In the genomic region with DNA sequence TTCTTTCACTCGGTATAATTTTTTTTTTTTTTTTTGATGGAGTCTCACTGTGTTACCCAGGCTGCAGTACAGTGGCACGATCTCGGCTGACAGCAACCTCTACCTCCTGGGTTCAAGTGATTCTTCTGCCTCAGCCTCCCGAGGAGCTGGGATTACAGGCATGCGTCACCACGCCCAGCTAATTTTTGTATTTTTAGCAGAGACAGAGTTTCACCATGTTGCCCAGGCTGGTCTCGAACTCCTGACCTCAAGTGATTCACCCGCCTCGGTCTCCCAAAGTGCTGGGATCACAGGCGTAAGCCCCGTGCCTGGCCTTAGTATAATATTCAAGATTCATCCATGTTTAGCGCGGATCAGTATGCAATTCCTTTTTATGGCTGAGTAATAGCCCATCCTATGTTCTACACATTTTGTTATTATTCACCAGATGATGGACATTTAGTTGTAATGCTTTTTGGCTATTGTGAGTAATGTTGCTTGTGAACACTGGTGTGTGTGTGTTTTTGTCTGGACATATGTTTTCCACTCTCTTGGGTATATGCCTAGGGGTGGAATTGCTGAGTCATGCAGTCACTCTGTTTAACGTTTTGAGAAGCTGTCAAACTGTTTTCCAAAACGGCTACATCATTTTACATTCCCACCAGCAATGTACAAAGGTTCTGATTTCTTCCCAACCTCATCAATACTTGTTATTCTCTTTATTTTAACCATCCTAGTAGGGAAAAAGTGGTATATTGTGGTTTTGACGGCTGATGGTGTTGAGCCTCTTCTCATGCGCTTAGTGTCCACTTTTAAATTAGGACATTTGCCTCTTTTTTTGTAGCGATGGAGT, we compare ENCODE assay signal across 1 cellular context.
TF ChIP-seq lines count a peak whose summit lies in the region.

No MANE protein-coding gene starts in this region.

TF ChIP-seq in K562, 482 proteins besides CTCF, POLR2A, EP300 and RAD21 (continued from another document and continues in another):
- TF ChIP-seq, protein P1, sequence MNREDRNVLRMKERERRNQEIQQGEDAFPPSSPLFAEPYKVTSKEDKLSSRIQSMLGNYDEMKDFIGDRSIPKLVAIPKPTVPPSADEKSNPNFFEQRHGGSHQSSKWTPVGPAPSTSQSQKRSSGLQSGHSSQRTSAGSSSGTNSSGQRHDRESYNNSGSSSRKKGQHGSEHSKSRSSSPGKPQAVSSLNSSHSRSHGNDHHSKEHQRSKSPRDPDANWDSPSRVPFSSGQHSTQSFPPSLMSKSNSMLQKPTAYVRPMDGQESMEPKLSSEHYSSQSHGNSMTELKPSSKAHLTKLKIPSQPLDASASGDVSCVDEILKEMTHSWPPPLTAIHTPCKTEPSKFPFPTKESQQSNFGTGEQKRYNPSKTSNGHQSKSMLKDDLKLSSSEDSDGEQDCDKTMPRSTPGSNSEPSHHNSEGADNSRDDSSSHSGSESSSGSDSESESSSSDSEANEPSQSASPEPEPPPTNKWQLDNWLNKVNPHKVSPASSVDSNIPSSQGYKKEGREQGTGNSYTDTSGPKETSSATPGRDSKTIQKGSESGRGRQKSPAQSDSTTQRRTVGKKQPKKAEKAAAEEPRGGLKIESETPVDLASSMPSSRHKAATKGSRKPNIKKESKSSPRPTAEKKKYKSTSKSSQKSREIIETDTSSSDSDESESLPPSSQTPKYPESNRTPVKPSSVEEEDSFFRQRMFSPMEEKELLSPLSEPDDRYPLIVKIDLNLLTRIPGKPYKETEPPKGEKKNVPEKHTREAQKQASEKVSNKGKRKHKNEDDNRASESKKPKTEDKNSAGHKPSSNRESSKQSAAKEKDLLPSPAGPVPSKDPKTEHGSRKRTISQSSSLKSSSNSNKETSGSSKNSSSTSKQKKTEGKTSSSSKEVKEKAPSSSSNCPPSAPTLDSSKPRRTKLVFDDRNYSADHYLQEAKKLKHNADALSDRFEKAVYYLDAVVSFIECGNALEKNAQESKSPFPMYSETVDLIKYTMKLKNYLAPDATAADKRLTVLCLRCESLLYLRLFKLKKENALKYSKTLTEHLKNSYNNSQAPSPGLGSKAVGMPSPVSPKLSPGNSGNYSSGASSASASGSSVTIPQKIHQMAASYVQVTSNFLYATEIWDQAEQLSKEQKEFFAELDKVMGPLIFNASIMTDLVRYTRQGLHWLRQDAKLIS (CRISPR knock-in tag; IDR thresholded peaks at IDR 0.05) = no peak
- TF ChIP-seq BRD9 (IDR thresholded peaks at IDR 0.05; ENCODE audit: low read depth, partially characterized antibody) (no peak), NCOA4 (IDR thresholded peaks at IDR 0.05; ENCODE audit: partially characterized antibody) (no peak), BMI1 (IDR thresholded peaks at IDR 0.05; ENCODE audit: low read length) (no peak), ILF3 (IDR thresholded peaks at IDR 0.05; ENCODE audit: borderline replicate concordance) (no peak), ARHGAP35 (IDR thresholded peaks at IDR 0.05; ENCODE audit: partially characterized antibody) (no peak), PRMT5 (CRISPR knock-in tag; IDR thresholded peaks at IDR 0.05) (no peak), POLR2AphosphoS5 (IDR thresholded peaks at IDR 0.05; ENCODE audit: control insufficient read depth, insufficient read depth, low read depth, low read length) (no peak), ZNF121 (CRISPR knock-in tag; conservative IDR thresholded peaks at IDR 0.05) (no peak), ZNF436 (CRISPR knock-in tag; IDR thresholded peaks at IDR 0.05) (no peak), MCM2 (IDR thresholded peaks at IDR 0.05; ENCODE audit: low read depth) (no peak), NONO (IDR thresholded peaks at IDR 0.05; ENCODE audit: low read depth in 2 of 2, low read length in 1 of 2) (0 out of 4 replicates have a peak, but pooled peaks of 1 of the 2 experiments have one; percentile 20), ZNF561 (CRISPR knock-in tag; conservative IDR thresholded peaks at IDR 0.05) (no peak), SRSF1 (IDR thresholded peaks at IDR 0.05; ENCODE audit: low read depth, low read length) (no peak), PHTF2 (CRISPR knock-in tag; IDR thresholded peaks at IDR 0.05) (no peak), ZNF24 (IDR thresholded peaks at IDR 0.05) (no peak), NR2C1 (IDR thresholded peaks at IDR 0.05) (peak; percentile 35; the same call in 1 of the 2 replicates), NR2C1 (tag; IDR thresholded peaks at IDR 0.05) (peak; percentile 60; the same call in 1 of the 2 replicates), ZNF347 (CRISPR knock-in tag; IDR thresholded peaks at IDR 0.05; ENCODE audit: low read depth) (no peak), FOXA3 (CRISPR knock-in tag; conservative IDR thresholded peaks at IDR 0.05 in 1 of 2, IDR thresholded peaks at IDR 0.05 in 1 of 2) (no peak), TRIM24 (IDR thresholded peaks at IDR 0.05) (peak; percentile 53 to 62; a peak in 3 of 4 replicates), XRCC4 (IDR thresholded peaks at IDR 0.05; ENCODE audit: extremely low read depth, insufficient read depth, insufficient read length) (no peak)
- TF ChIP-seq, protein P2, sequence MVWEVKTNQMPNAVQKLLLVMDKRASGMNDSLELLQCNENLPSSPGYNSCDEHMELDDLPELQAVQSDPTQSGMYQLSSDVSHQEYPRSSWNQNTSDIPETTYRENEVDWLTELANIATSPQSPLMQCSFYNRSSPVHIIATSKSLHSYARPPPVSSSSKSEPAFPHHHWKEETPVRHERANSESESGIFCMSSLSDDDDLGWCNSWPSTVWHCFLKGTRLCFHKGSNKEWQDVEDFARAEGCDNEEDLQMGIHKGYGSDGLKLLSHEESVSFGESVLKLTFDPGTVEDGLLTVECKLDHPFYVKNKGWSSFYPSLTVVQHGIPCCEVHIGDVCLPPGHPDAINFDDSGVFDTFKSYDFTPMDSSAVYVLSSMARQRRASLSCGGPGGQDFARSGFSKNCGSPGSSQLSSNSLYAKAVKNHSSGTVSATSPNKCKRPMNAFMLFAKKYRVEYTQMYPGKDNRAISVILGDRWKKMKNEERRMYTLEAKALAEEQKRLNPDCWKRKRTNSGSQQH (CRISPR knock-in tag; IDR thresholded peaks at IDR 0.05) = no peak
- TF ChIP-seq, protein P3, sequence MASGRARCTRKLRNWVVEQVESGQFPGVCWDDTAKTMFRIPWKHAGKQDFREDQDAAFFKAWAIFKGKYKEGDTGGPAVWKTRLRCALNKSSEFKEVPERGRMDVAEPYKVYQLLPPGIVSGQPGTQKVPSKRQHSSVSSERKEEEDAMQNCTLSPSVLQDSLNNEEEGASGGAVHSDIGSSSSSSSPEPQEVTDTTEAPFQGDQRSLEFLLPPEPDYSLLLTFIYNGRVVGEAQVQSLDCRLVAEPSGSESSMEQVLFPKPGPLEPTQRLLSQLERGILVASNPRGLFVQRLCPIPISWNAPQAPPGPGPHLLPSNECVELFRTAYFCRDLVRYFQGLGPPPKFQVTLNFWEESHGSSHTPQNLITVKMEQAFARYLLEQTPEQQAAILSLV (tag; IDR thresholded peaks at IDR 0.05) = 0 out of 2 replicates have a peak, but pooled peaks have one; percentile 8
- TF ChIP-seq, protein P4, sequence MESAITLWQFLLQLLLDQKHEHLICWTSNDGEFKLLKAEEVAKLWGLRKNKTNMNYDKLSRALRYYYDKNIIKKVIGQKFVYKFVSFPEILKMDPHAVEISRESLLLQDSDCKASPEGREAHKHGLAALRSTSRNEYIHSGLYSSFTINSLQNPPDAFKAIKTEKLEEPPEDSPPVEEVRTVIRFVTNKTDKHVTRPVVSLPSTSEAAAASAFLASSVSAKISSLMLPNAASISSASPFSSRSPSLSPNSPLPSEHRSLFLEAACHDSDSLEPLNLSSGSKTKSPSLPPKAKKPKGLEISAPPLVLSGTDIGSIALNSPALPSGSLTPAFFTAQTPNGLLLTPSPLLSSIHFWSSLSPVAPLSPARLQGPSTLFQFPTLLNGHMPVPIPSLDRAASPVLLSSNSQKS (CRISPR knock-in tag; IDR thresholded peaks at IDR 0.05) = no peak
- TF ChIP-seq, protein P5, sequence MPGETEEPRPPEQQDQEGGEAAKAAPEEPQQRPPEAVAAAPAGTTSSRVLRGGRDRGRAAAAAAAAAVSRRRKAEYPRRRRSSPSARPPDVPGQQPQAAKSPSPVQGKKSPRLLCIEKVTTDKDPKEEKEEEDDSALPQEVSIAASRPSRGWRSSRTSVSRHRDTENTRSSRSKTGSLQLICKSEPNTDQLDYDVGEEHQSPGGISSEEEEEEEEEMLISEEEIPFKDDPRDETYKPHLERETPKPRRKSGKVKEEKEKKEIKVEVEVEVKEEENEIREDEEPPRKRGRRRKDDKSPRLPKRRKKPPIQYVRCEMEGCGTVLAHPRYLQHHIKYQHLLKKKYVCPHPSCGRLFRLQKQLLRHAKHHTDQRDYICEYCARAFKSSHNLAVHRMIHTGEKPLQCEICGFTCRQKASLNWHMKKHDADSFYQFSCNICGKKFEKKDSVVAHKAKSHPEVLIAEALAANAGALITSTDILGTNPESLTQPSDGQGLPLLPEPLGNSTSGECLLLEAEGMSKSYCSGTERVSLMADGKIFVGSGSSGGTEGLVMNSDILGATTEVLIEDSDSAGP (CRISPR knock-in tag; IDR thresholded peaks at IDR 0.05) = no peak
- TF ChIP-seq, protein P6, sequence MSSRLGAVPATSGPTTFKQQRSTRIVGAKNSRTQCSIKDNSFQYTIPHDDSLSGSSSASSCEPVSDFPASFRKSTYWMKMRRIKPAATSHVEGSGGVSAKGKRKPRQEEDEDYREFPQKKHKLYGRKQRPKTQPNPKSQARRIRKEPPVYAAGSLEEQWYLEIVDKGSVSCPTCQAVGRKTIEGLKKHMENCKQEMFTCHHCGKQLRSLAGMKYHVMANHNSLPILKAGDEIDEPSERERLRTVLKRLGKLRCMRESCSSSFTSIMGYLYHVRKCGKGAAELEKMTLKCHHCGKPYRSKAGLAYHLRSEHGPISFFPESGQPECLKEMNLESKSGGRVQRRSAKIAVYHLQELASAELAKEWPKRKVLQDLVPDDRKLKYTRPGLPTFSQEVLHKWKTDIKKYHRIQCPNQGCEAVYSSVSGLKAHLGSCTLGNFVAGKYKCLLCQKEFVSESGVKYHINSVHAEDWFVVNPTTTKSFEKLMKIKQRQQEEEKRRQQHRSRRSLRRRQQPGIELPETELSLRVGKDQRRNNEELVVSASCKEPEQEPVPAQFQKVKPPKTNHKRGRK (tag; IDR thresholded peaks at IDR 0.05) = no peak
- TF ChIP-seq, protein P7, sequence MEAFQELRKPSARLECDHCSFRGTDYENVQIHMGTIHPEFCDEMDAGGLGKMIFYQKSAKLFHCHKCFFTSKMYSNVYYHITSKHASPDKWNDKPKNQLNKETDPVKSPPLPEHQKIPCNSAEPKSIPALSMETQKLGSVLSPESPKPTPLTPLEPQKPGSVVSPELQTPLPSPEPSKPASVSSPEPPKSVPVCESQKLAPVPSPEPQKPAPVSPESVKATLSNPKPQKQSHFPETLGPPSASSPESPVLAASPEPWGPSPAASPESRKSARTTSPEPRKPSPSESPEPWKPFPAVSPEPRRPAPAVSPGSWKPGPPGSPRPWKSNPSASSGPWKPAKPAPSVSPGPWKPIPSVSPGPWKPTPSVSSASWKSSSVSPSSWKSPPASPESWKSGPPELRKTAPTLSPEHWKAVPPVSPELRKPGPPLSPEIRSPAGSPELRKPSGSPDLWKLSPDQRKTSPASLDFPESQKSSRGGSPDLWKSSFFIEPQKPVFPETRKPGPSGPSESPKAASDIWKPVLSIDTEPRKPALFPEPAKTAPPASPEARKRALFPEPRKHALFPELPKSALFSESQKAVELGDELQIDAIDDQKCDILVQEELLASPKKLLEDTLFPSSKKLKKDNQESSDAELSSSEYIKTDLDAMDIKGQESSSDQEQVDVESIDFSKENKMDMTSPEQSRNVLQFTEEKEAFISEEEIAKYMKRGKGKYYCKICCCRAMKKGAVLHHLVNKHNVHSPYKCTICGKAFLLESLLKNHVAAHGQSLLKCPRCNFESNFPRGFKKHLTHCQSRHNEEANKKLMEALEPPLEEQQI (IDR thresholded peaks at IDR 0.05) = no peak
- TF ChIP-seq, protein P8, sequence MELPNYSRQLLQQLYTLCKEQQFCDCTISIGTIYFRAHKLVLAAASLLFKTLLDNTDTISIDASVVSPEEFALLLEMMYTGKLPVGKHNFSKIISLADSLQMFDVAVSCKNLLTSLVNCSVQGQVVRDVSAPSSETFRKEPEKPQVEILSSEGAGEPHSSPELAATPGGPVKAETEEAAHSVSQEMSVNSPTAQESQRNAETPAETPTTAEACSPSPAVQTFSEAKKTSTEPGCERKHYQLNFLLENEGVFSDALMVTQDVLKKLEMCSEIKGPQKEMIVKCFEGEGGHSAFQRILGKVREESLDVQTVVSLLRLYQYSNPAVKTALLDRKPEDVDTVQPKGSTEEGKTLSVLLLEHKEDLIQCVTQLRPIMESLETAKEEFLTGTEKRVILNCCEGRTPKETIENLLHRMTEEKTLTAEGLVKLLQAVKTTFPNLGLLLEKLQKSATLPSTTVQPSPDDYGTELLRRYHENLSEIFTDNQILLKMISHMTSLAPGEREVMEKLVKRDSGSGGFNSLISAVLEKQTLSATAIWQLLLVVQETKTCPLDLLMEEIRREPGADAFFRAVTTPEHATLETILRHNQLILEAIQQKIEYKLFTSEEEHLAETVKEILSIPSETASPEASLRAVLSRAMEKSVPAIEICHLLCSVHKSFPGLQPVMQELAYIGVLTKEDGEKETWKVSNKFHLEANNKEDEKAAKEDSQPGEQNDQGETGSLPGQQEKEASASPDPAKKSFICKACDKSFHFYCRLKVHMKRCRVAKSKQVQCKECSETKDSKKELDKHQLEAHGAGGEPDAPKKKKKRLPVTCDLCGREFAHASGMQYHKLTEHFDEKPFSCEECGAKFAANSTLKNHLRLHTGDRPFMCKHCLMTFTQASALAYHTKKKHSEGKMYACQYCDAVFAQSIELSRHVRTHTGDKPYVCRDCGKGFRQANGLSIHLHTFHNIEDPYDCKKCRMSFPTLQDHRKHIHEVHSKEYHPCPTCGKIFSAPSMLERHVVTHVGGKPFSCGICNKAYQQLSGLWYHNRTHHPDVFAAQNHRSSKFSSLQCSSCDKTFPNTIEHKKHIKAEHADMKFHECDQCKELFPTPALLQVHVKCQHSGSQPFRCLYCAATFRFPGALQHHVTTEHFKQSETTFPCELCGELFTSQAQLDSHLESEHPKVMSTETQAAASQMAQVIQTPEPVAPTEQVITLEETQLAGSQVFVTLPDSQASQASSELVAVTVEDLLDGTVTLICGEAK (IDR thresholded peaks at IDR 0.05) = no peak; the same call in 1 of the 2 replicates
- TF ChIP-seq, protein P8 (CRISPR knock-in tag; IDR thresholded peaks at IDR 0.05) = no peak
